ENCODE assay signal across 14 cellular contexts in genomic region chr2:11699686-11700670, GRCh38. TPM values are rescaled to one million over a fixed set of nuclear protein-coding genes. Genes with fewer than 3 reads are reported as not detected.
DNase-seq lines count a peak whose midpoint lies in the region; ATAC-seq and TF ChIP-seq lines count a peak whose summit lies in the region.
"Had no signal": no experiment of that assay in that cellular context is flagged by ENCODE, and none has a peak within 500 bp of the region (broad histone marks: within the 10 kb centered on the region; RNA-seq: fewer than 3 reads in every experiment).

No MANE protein-coding gene starts in this region.

- H3K4me1 Mint-ChIP-seq in neural progenitor cell (peaks cover 14% of the 10 kb centered on the region), progenitor cell of endocrine pancreas (ENCODE audit: low read depth) (no peaks in the 10 kb centered on the region)
- H3K4me1 Mint-ChIP-seq in stimulated activated memory B cell treated with anti-CD40 and anti-IgM and Interleukin-4, amounts not matched to agents 10 μg/mL and 1 μg/mL and 100 μg/mL, for 72 hours = no peaks in the 10 kb centered on the region

- no peak overlapping the region for H2AFZ ChIP-seq in neural progenitor cell (replicated peaks)
- H2AFZ ChIP-seq: PC-9 had no signal

- no peaks in the 10 kb centered on the region for H3K27me3 ChIP-seq in BLaER1 treated with 17β-estradiol and CSF1 and Interleukin-3, amounts not matched to agents 10 nM and 100 nM
- H3K27me3 ChIP-seq in esophagus (ENCODE audit: control insufficient read depth in 1 of 2, insufficient read depth in 2 of 2, low read length in 2 of 2) (no peaks in the 10 kb centered on the region), neural progenitor cell (no peaks in the 10 kb centered on the region)

- no peak for ATAC-seq in stimulated activated memory B cell treated with anti-CD40 and anti-IgM and Interleukin-4, amounts not matched to agents 10 μg/mL and 1 μg/mL and 100 μg/mL, for 72 hours

- POLR2A ChIA-PET in HEK293 (lab: Yijun Ruan, JAX) = no interaction called here

- TF ChIP-seq CTCF in HEK293 (tag by site-specific recombination; IDR thresholded peaks at IDR 0.05) (no peak), neural progenitor cell (IDR thresholded peaks at IDR 0.05) (no peak), progenitor cell of endocrine pancreas (IDR thresholded peaks at IDR 0.05; ENCODE audit: unreplicated experiment) (no peak)

- DNase-seq in neural progenitor cell (ENCODE audit: low spot score) = no peak
- DNase-seq in NCI-H187 treated with DMSO at 0.1 percent for 48 hours (lab: John Stamatoyannopoulos, UW) = no peak
- DNase-seq in progenitor cell of endocrine pancreas (ENCODE audit: low spot score, unreplicated experiment) = no peak
- DNase-seq: DMS153, H7, NCI-H1436 had no signal

- no peak overlapping the region for H3K4me3 ChIP-seq in BLaER1 treated with 17β-estradiol and CSF1 and Interleukin-3, amounts not matched to agents 10 nM and 100 nM
- no peak overlapping the region for H3K4me3 ChIP-seq in HEK293 (ENCODE audit: low read depth, low read length)
- no peak overlapping the region for H3K4me3 ChIP-seq in esophagus (ENCODE audit: low read depth in 1 of 2, low read length in 2 of 2)
- no peak overlapping the region for H3K4me3 ChIP-seq in neural progenitor cell
- H3K4me3 ChIP-seq: PC-9 had no signal

- WGBS in esophagus, 2 donors = 71 to 79% methylated on average over 9 of the region's 9 CpGs

- peaks cover 52 to 73% (median 70%) of the 10 kb centered on the region in 10 experiments for H3K4me1 ChIP-seq in BLaER1 treated with 17β-estradiol and CSF1 and Interleukin-3, amounts not matched to agents 10 nM and 100 nM
- H3K4me1 ChIP-seq in HEK293 (ENCODE audit: control insufficient read depth, insufficient read depth, low read length) (no peaks in the 10 kb centered on the region), esophagus (ENCODE audit: control insufficient read depth in 2 of 2, insufficient read depth in 2 of 2, low read length in 1 of 2) (peaks cover 4 to 24% of the 10 kb centered on the region in 2 donors), neural progenitor cell (no peaks in the 10 kb centered on the region)

- H3K9me3 ChIP-seq in BLaER1 treated with 17β-estradiol and CSF1 and Interleukin-3, amounts not matched to agents 10 nM and 100 nM (replicated peaks in 1 of 11) = no peaks in the 10 kb centered on the region
- no peaks in the 10 kb centered on the region for H3K9me3 ChIP-seq in HEK293 (ENCODE audit: control insufficient read depth, insufficient read depth, low read depth, low read length)
- H3K9me3 ChIP-seq in esophagus (ENCODE audit: control insufficient read depth in 2 of 2, insufficient read depth in 1 of 2, low read depth in 1 of 2, low read length in 1 of 2) = no peaks in the 10 kb centered on the region
- no peaks in the 10 kb centered on the region for H3K9me3 ChIP-seq in neural progenitor cell (ENCODE audit: low read depth)

- peaks cover 7% of the 10 kb centered on the region for H3K27me3 Mint-ChIP-seq in neural progenitor cell (ENCODE audit: insufficient read depth, low read depth)
- no peaks in the 10 kb centered on the region for H3K27me3 Mint-ChIP-seq in stimulated activated memory B cell treated with anti-CD40 and anti-IgM and Interleukin-4, amounts not matched to agents 10 μg/mL and 1 μg/mL and 100 μg/mL, for 72 hours
- H3K27me3 Mint-ChIP-seq in progenitor cell of endocrine pancreas = peaks cover 12% of the 10 kb centered on the region
- H3K27me3 Mint-ChIP-seq: IgD-negative memory B cell had no signal

- no peaks in the 10 kb centered on the region for H3F3A ChIP-seq in neural progenitor cell (ENCODE audit: low read depth)

- no peak overlapping the region for H3K4me3 Mint-ChIP-seq in neural progenitor cell
- no peak overlapping the region for H3K4me3 Mint-ChIP-seq in stimulated activated memory B cell treated with anti-CD40 and anti-IgM and Interleukin-4, amounts not matched to agents 10 μg/mL and 1 μg/mL and 100 μg/mL, for 72 hours
- no peak overlapping the region for H3K4me3 Mint-ChIP-seq in progenitor cell of endocrine pancreas (ENCODE audit: low read depth)

- no peaks in the 10 kb centered on the region for H3K79me2 ChIP-seq in neural progenitor cell (ENCODE audit: low read depth)

- H3K27ac Mint-ChIP-seq in neural progenitor cell (peak overlapping the region; percentile 61), progenitor cell of endocrine pancreas (no peak overlapping the region)
- no peak overlapping the region for H3K27ac Mint-ChIP-seq in stimulated activated memory B cell treated with anti-CD40 and anti-IgM and Interleukin-4, amounts not matched to agents 10 μg/mL and 1 μg/mL and 100 μg/mL, for 72 hours
- H3K27ac Mint-ChIP-seq: IgD-negative memory B cell had no signal

- peak overlapping the region in 4 of 11 experiments; percentile 12 to 62 (median 36); a peak in 3 of 22 replicates for H3K9ac ChIP-seq in BLaER1 treated with 17β-estradiol and CSF1 and Interleukin-3, amounts not matched to agents 10 nM and 100 nM
- no peak overlapping the region for H3K9ac ChIP-seq in neural progenitor cell

- peak overlapping the region in 5 of 11 experiments; percentile 50 to 78 (median 67); a peak in 9 of 22 replicates for H3K27ac ChIP-seq in BLaER1 treated with 17β-estradiol and CSF1 and Interleukin-3, amounts not matched to agents 10 nM and 100 nM
- H3K27ac ChIP-seq in HEK293 (ENCODE audit: extremely low read depth, low read depth, low read length) = no peak overlapping the region
- H3K27ac ChIP-seq in esophagus (ENCODE audit: low read depth in 2 of 2, low read length in 1 of 2) = peak overlapping the region; percentile 71 to 77
- no peak overlapping the region for H3K27ac ChIP-seq in neural progenitor cell

- no peaks in the 10 kb centered on the region for H3K36me3 Mint-ChIP-seq in neural progenitor cell
- no peaks in the 10 kb centered on the region for H3K36me3 Mint-ChIP-seq in stimulated activated memory B cell treated with anti-CD40 and anti-IgM and Interleukin-4, amounts not matched to agents 10 μg/mL and 1 μg/mL and 100 μg/mL, for 72 hours
- H3K36me3 Mint-ChIP-seq in progenitor cell of endocrine pancreas (ENCODE audit: insufficient read depth) = no peaks in the 10 kb centered on the region
- H3K36me3 Mint-ChIP-seq: IgD-negative memory B cell had no signal

- CTCF ChIA-PET in HEK293 (lab: Yijun Ruan, JAX) = interaction anchor here (1.1 to 1.9 kb wide), 3 partner anchors 10 to 80 kb away, joined by 4 to 8 read pairs (median 7); no protein-coding TSS in a partner anchor

- no peaks in the 10 kb centered on the region for H4K20me1 ChIP-seq in BLaER1 treated with 17β-estradiol and CSF1 and Interleukin-3, amounts not matched to agents 10 nM and 100 nM
- no peaks in the 10 kb centered on the region for H4K20me1 ChIP-seq in neural progenitor cell (ENCODE audit: low read depth)

- no peaks in the 10 kb centered on the region for H3K36me3 ChIP-seq in BLaER1 treated with 17β-estradiol and CSF1 and Interleukin-3, amounts not matched to agents 10 nM and 100 nM
- H3K36me3 ChIP-seq in HEK293 (ENCODE audit: control insufficient read depth in 2 of 2, insufficient read depth in 1 of 2, low read length in 2 of 2) = no peaks in the 10 kb centered on the region
- no peaks in the 10 kb centered on the region for H3K36me3 ChIP-seq in esophagus (ENCODE audit: control insufficient read depth in 2 of 2, insufficient read depth in 2 of 2, low read length in 1 of 2)
- no peaks in the 10 kb centered on the region for H3K36me3 ChIP-seq in neural progenitor cell

- peak overlapping the region; percentile 51 to 86 (median 76); a peak in 19 of 22 replicates for H3K4me2 ChIP-seq in BLaER1 treated with 17β-estradiol and CSF1 and Interleukin-3, amounts not matched to agents 10 nM and 100 nM
- no peak overlapping the region for H3K4me2 ChIP-seq in neural progenitor cell

- H3K9me3 Mint-ChIP-seq in neural progenitor cell (no peaks in the 10 kb centered on the region), progenitor cell of endocrine pancreas (ENCODE audit: low read depth) (no peaks in the 10 kb centered on the region)
- H3K9me3 Mint-ChIP-seq in stimulated activated memory B cell treated with anti-CD40 and anti-IgM and Interleukin-4, amounts not matched to agents 10 μg/mL and 1 μg/mL and 100 μg/mL, for 72 hours = no peaks in the 10 kb centered on the region
- H3K9me3 Mint-ChIP-seq: IgD-negative memory B cell had no signal

TF ChIP-seq in HEK293, 187 proteins besides CTCF, POLR2A, EP300 and RAD21:
- TF ChIP-seq ZBTB17 (tag by site-specific recombination; IDR thresholded peaks at IDR 0.05) (no peak), ZBTB21 (tag by site-specific recombination; IDR thresholded peaks at IDR 0.05) (no peak), ZNF596 (tag by site-specific recombination; IDR thresholded peaks at IDR 0.05) (peak; percentile 85), PRDM6 (tag by site-specific recombination; IDR thresholded peaks at IDR 0.05) (no peak)
TF ChIP-seq in HEK293: peak in this region for 1.

RNA-seq across cellular contexts. Expression of gene NTSR2, which starts 30.0 kb away (rescaled TPM):
- polyA plus RNA-seq in esophagus = not detected
- total RNA-seq in neural progenitor cell (ENCODE audit: low replicate concordance) (not detected in 2 replicates), progenitor cell of endocrine pancreas (not detected in 2 replicates)
- total RNA-seq: H7, PC-9 had no signal
- polyA plus RNA-seq: AG04450, BJ, IgD-negative memory B cell had no signal

RNA-seq across cellular contexts. Expression of gene LPIN1, which starts 46.5 kb away (rescaled TPM):
- 10 to 100 TPM; 25.5 to 65.4 TPM for polyA plus RNA-seq in esophagus
- total RNA-seq in neural progenitor cell (ENCODE audit: low replicate concordance) (18.0 and 22.9 TPM in 2 replicates), progenitor cell of endocrine pancreas (18.3 and 23.5 TPM in 2 replicates)

Comparison
In these comparisons a context has a peak if more than half of its experiments do, and no peak if none do; other contexts are left out.
1. H3K27ac ChIP-seq: peak in esophagus (2 of 2); none in HEK293 (single experiment) and neural progenitor cell (single experiment).